In genomic region chr15:33985287-33985686, GRCh38 we compare ENCODE assay signal across 14 cellular contexts. TPM values are rescaled to one million over a fixed set of nuclear protein-coding genes. Genes with fewer than 3 reads are reported as not detected.
DNase-seq lines count a peak whose midpoint lies in the region; ATAC-seq, FAIRE-seq and TF ChIP-seq lines count a peak whose summit lies in the region.
"Had no signal": no experiment of that assay in that cellular context is flagged by ENCODE, and none has a peak within 500 bp of the region (broad histone marks: within the 10 kb centered on the region; RNA-seq: fewer than 3 reads in every experiment).

No MANE protein-coding gene starts in this region.

- no peak for TF ChIP-seq CTCF in right atrium auricular region (IDR thresholded peaks at IDR 0.05)
- no peak for TF ChIP-seq CTCF in breast epithelium (IDR thresholded peaks at IDR 0.05)
- no peak for TF ChIP-seq CTCF in transverse colon (IDR thresholded peaks at IDR 0.05)
- no peak for TF ChIP-seq CTCF in sigmoid colon (IDR thresholded peaks at IDR 0.05)

- TF ChIP-seq POLR2A in breast epithelium (IDR thresholded peaks at IDR 0.05) (no peak), GM12891 (IDR thresholded peaks at IDR 0.05; ENCODE audit: low read depth, low read length) (no peak), transverse colon (IDR thresholded peaks at IDR 0.05) (no peak), sigmoid colon (IDR thresholded peaks at IDR 0.05) (no peak)

- TF ChIP-seq EP300 in transverse colon (IDR thresholded peaks at IDR 0.05; ENCODE audit: low read depth) (no peak), sigmoid colon (IDR thresholded peaks at IDR 0.05) (no peak)

- H3K27ac ChIP-seq in right atrium auricular region (no peak overlapping the region), breast epithelium (peak overlapping the region; percentile 35 to 61), aorta (ENCODE audit: low read depth in 1 of 2, low read length in 2 of 2) (peak overlapping the region; percentile 5 to 42), transverse colon (no peak overlapping the region), sigmoid colon (no peak overlapping the region)
- H3K27ac ChIP-seq: left lung had no signal

- intact Hi-C loops in left ventricle myocardium superior (cut with micrococcal nuclease) = no loop called here
- intact Hi-C loops in breast epithelium (cut with DNase I; ENCODE audit: low total_unique reads) = no loop called here
- intact Hi-C loops in aorta (cut with DNase I) = no loop called here
- intact Hi-C loops in transverse colon (cut with DNase I; ENCODE audit: low total_unique reads) = no loop called here
- intact Hi-C loops in sigmoid colon (cut with DNase I) = no loop called here

- H3K27me3 ChIP-seq in right atrium auricular region (no peaks in the 10 kb centered on the region), breast epithelium (no peaks in the 10 kb centered on the region), aorta (ENCODE audit: control insufficient read depth in 1 of 2, insufficient read depth in 2 of 2, low read length in 1 of 2) (no peaks in the 10 kb centered on the region), transverse colon (no peaks in the 10 kb centered on the region), sigmoid colon (no peaks in the 10 kb centered on the region)
- H3K27me3 ChIP-seq: left lung had no signal

- H3K4me1 ChIP-seq in right atrium auricular region (no peaks in the 10 kb centered on the region), breast epithelium (no peaks in the 10 kb centered on the region), aorta (ENCODE audit: control insufficient read depth in 1 of 2, insufficient read depth in 2 of 2, low read length in 2 of 2) (peaks cover 1 to 3% of the 10 kb centered on the region in 2 donors), transverse colon (peaks cover 0 to 6% (median 0%) of the 10 kb centered on the region in 4 donors), sigmoid colon (peaks cover 0 to 10% (median 2%) of the 10 kb centered on the region in 4 donors)
- H3K4me1 ChIP-seq: left lung had no signal

- H3K9me3 ChIP-seq in right atrium auricular region (no peaks in the 10 kb centered on the region), breast epithelium (no peaks in the 10 kb centered on the region), aorta (ENCODE audit: control insufficient read depth, low read length) (no peaks in the 10 kb centered on the region), transverse colon (no peaks in the 10 kb centered on the region), sigmoid colon (no peaks in the 10 kb centered on the region)
- H3K9me3 ChIP-seq: left lung had no signal

- ATAC-seq in left ventricle myocardium superior (peak; percentile 23), aorta (ENCODE audit: low FRiP score) (no peak)
- ATAC-seq: activated CD4-positive, CD25-positive, alpha-beta regulatory T cell treated with anti-CD3 and anti-CD28 coated beads, Interleukin-2, amount 50 U/mL, for 24 hours; left lung had no signal

- FAIRE-seq in GM12891 (lab: Jason Lieb, UNC) = no peak
- FAIRE-seq: endothelial cell of umbilical vein had no signal

- H3K4me3 ChIP-seq in right atrium auricular region = no peak overlapping the region
- H3K4me3 ChIP-seq in breast epithelium = no peak overlapping the region
- no peak overlapping the region for H3K4me3 ChIP-seq in aorta (ENCODE audit: low read length in 2 of 2)
- H3K4me3 ChIP-seq in transverse colon = no peak overlapping the region
- no peak overlapping the region for H3K4me3 ChIP-seq in sigmoid colon
- H3K4me3 ChIP-seq: left lung had no signal

- DNase-seq in left ventricle myocardium superior = no peak
- DNase-seq in right atrium auricular region (ENCODE audit: low spot score) = no peak
- DNase-seq in breast epithelium (ENCODE audit: low spot score in 2 of 2) = peak in 1 of 2 donors; percentile 37
- peak; percentile 98 for DNase-seq in iris pigment epithelial cell (ENCODE audit: low read depth)
- no peak for DNase-seq in aorta
- no peak for DNase-seq in GM12891 (ENCODE audit: insufficient read length, low spot score)
- no peak for DNase-seq in transverse colon
- no peak for DNase-seq in sigmoid colon
- DNase-seq: activated naive CD4-positive, alpha-beta T cell; AML-193; left lung; right cardiac atrium had no signal

- H3K36me3 ChIP-seq in right atrium auricular region (no peaks in the 10 kb centered on the region), breast epithelium (no peaks in the 10 kb centered on the region), aorta (ENCODE audit: control insufficient read depth in 1 of 2, insufficient read depth in 2 of 2, low read length in 1 of 2) (no peaks in the 10 kb centered on the region), transverse colon (no peaks in the 10 kb centered on the region), sigmoid colon (no peaks in the 10 kb centered on the region)
- H3K36me3 ChIP-seq: left lung had no signal

- WGBS in aorta, 2 donors = 29 to 38% methylated on average over 1 of the region's 1 CpG
- 50 to 57% methylated on average over 1 of the region's 1 CpG for WGBS in transverse colon (ENCODE audit: low coverage in 1 of 2), 2 donors
- 39 to 61% methylated on average over 1 of the region's 1 CpG for WGBS in sigmoid colon, 2 donors

- in situ Hi-C loops in transverse colon (cut with MboI; ENCODE audit: low pct_ligation_motif_present in 1 of 4, low pct_unique_long_range_greater_than_20kb in 1 of 4, low sequenced_read_pairs in 3 of 4) = loop anchor here in 1 of 4 donors (25.0 kb wide), 1 partner anchor 248 kb away; no protein-coding TSS in a partner anchor

TF ChIP-seq in GM12891, 5 proteins besides CTCF, POLR2A, EP300 and RAD21:
- TF ChIP-seq PAX5 (IDR thresholded peaks at IDR 0.05; ENCODE audit: insufficient read depth, low read length, severe bottlenecking) (no peak), SPI1 (IDR thresholded peaks at IDR 0.05; ENCODE audit: low read depth, low read length) (no peak), TAF1 (IDR thresholded peaks at IDR 0.05; ENCODE audit: low read depth, low read length) (no peak), POU2F2 (IDR thresholded peaks at IDR 0.05; ENCODE audit: low read depth, low read length) (no peak)

RNA-seq across cellular contexts. Expression of gene CHRM5, which starts 17.0 kb away (rescaled TPM):
- total RNA-seq in left ventricle myocardium superior (not detected), right atrium auricular region (not detected), breast epithelium (not detected), aorta (not detected), transverse colon (not detected), sigmoid colon (not detected)
- polyA plus RNA-seq in aorta (not detected), sigmoid colon (under 1 TPM in 1 of 3 donors, not detected in 2; 0.01 TPM)
- polyA plus RNA-seq in GM12891 (2012; ENCODE audit: low read depth, missing spikeins) = 0.04 TPM
- total RNA-seq: endothelial cell of umbilical vein, left lung, right cardiac atrium had no signal
- polyA plus RNA-seq: right cardiac atrium had no signal

RNA-seq across cellular contexts. Expression of gene AVEN, which starts 53.7 kb away (rescaled TPM):
- total RNA-seq in left ventricle myocardium superior = 25.8 TPM
- total RNA-seq in right atrium auricular region = 10 to 100 TPM; 12.9 to 18.9 TPM
- total RNA-seq in breast epithelium = 10 to 100 TPM; 13.5 to 18.4 (median 13.8) TPM
- total RNA-seq in aorta = 10 to 100 TPM; 18.1 to 31.2 TPM
- polyA plus RNA-seq in aorta = 10 to 100 TPM; 22.8 to 58.7 TPM
- polyA plus RNA-seq in GM12891 (2012; ENCODE audit: low read depth, missing spikeins) = 9.7 TPM
- 10 to 100 TPM in 1 of 4 donors, 1 to 10 TPM in 3; 4.9 to 21.3 (median 7.6) TPM for total RNA-seq in transverse colon
- 10 to 100 TPM; 15.0 to 23.3 (median 19.2) TPM for total RNA-seq in sigmoid colon
- 10 to 100 TPM in 2 of 3 donors, 1 to 10 TPM in 1; 9.2 to 13.8 (median 10.4) TPM for polyA plus RNA-seq in sigmoid colon

Comparison
In these comparisons a context has a peak if more than half of its experiments do, and no peak if none do; other contexts are left out.
1. H3K27ac ChIP-seq: peak in breast epithelium (2 of 2) and aorta (2 of 2); none in right atrium auricular region (0 of 2), transverse colon (0 of 4) and sigmoid colon (0 of 4).